In the genomic region with DNA sequence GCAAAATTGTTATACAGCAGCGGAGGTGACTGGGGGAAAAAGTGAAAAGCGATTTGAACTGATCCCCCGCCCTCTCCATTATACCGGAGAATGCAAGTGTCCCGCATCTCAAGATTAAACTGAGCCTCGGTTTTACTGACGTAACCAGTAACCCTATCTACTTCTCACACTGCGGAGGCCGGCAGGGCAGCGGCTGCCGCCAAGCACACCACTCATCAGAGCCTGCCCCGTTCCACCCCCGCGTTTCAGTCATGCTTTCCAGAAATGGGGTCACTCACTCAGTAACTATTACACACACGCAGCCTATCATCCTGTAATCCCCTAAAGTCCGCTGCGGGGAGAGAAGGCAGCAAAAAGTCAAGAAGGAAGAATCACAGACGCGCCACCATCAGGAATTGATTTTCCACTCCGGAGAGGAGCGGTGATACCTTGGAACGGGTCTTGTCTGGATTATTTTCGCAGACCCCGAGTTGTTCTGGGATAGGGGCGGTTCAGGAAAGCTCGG, we compare ENCODE assay signal across 1 cellular context.
A peak's percentile ranks its signal among the peaks of the same experiment; 100 is the strongest.
TF ChIP-seq lines count a peak whose summit lies in the region.

No MANE protein-coding gene starts in this region.

TF ChIP-seq in HepG2, 621 proteins besides CTCF, POLR2A, EP300 and RAD21 (continued from another document and continues in another):
- TF ChIP-seq SPEN (CRISPR knock-in tag; IDR thresholded peaks at IDR 0.05; ENCODE audit: low read depth) (no peak), RELA (CRISPR knock-in tag; IDR thresholded peaks at IDR 0.05) (no peak), ZNF644 (CRISPR knock-in tag; IDR thresholded peaks at IDR 0.05; ENCODE audit: low read depth) (no peak), ZNF607 (CRISPR knock-in tag; IDR thresholded peaks at IDR 0.05; ENCODE audit: borderline replicate concordance) (no peak), ZKSCAN8 (CRISPR knock-in tag; IDR thresholded peaks at IDR 0.05; ENCODE audit: borderline replicate concordance) (no peak), TBL1XR1 (IDR thresholded peaks at IDR 0.05; ENCODE audit: borderline replicate concordance, low read length, partially characterized antibody) (no peak), SP2 (CRISPR knock-in tag; IDR thresholded peaks at IDR 0.05) (no peak), EEA1 (CRISPR knock-in tag; IDR thresholded peaks at IDR 0.05; ENCODE audit: borderline replicate concordance) (no peak), GABPB1 (CRISPR knock-in tag; IDR thresholded peaks at IDR 0.05) (no peak), XBP1 (CRISPR knock-in tag; IDR thresholded peaks at IDR 0.05) (no peak), SIN3A (IDR thresholded peaks at IDR 0.05; ENCODE audit: borderline replicate concordance, low read depth, low read length) (no peak), NCOR1 (IDR thresholded peaks at IDR 0.05; ENCODE audit: borderline replicate concordance, low read length) (no peak), TOE1 (CRISPR knock-in tag; IDR thresholded peaks at IDR 0.05) (no peak), ZNF672 (CRISPR knock-in tag; IDR thresholded peaks at IDR 0.05) (no peak), ZNF33A (CRISPR knock-in tag; IDR thresholded peaks at IDR 0.05; ENCODE audit: borderline replicate concordance) (no peak), PTBP1 (IDR thresholded peaks at IDR 0.05; ENCODE audit: low read depth, low read length, poor library complexity, severe bottlenecking) (no peak), IRF2 (CRISPR knock-in tag; IDR thresholded peaks at IDR 0.05) (no peak), ZNF75D (CRISPR knock-in tag; IDR thresholded peaks at IDR 0.05; ENCODE audit: borderline replicate concordance) (no peak), ZNF724P (CRISPR knock-in tag; IDR thresholded peaks at IDR 0.05; ENCODE audit: borderline replicate concordance) (no peak), NR2F6 (IDR thresholded peaks at IDR 0.05) (no peak), NR2F6 (CRISPR knock-in tag; IDR thresholded peaks at IDR 0.05) (no peak), ZNF562 (CRISPR knock-in tag; IDR thresholded peaks at IDR 0.05; ENCODE audit: borderline replicate concordance) (no peak), ZNF484 (CRISPR knock-in tag; IDR thresholded peaks at IDR 0.05; ENCODE audit: borderline replicate concordance, low read depth) (no peak), REL (CRISPR knock-in tag; conservative IDR thresholded peaks at IDR 0.05) (no peak), WIZ (CRISPR knock-in tag; IDR thresholded peaks at IDR 0.05) (no peak), ZNF33B (CRISPR knock-in tag; IDR thresholded peaks at IDR 0.05) (no peak), SIX1 (CRISPR knock-in tag; IDR thresholded peaks at IDR 0.05; ENCODE audit: borderline replicate concordance) (no peak), ZNF292 (CRISPR knock-in tag; IDR thresholded peaks at IDR 0.05; ENCODE audit: borderline replicate concordance, low read depth) (no peak), ZNF431 (CRISPR knock-in tag; IDR thresholded peaks at IDR 0.05; ENCODE audit: borderline replicate concordance, low read depth) (no peak), DR1 (CRISPR knock-in tag; IDR thresholded peaks at IDR 0.05) (no peak), HOXA3 (CRISPR knock-in tag; IDR thresholded peaks at IDR 0.05) (no peak), KAT7 (CRISPR knock-in tag; IDR thresholded peaks at IDR 0.05; ENCODE audit: borderline replicate concordance) (0 out of 2 replicates have a peak, but pooled peaks have one; percentile 60), ZFYVE20 (CRISPR knock-in tag; IDR thresholded peaks at IDR 0.05; ENCODE audit: borderline replicate concordance, low read depth) (no peak), ZBTB7A (CRISPR knock-in tag; IDR thresholded peaks at IDR 0.05) (no peak), ZMAT3 (CRISPR knock-in tag; conservative IDR thresholded peaks at IDR 0.05) (no peak), MED8 (CRISPR knock-in tag; IDR thresholded peaks at IDR 0.05; ENCODE audit: insufficient replicate concordance) (no peak)
- TF ChIP-seq, protein P1, sequence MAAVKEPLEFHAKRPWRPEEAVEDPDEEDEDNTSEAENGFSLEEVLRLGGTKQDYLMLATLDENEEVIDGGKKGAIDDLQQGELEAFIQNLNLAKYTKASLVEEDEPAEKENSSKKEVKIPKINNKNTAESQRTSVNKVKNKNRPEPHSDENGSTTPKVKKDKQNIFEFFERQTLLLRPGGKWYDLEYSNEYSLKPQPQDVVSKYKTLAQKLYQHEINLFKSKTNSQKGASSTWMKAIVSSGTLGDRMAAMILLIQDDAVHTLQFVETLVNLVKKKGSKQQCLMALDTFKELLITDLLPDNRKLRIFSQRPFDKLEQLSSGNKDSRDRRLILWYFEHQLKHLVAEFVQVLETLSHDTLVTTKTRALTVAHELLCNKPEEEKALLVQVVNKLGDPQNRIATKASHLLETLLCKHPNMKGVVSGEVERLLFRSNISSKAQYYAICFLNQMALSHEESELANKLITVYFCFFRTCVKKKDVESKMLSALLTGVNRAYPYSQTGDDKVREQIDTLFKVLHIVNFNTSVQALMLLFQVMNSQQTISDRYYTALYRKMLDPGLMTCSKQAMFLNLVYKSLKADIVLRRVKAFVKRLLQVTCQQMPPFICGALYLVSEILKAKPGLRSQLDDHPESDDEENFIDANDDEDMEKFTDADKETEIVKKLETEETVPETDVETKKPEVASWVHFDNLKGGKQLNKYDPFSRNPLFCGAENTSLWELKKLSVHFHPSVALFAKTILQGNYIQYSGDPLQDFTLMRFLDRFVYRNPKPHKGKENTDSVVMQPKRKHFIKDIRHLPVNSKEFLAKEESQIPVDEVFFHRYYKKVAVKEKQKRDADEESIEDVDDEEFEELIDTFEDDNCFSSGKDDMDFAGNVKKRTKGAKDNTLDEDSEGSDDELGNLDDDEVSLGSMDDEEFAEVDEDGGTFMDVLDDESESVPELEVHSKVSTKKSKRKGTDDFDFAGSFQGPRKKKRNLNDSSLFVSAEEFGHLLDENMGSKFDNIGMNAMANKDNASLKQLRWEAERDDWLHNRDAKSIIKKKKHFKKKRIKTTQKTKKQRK (IDR thresholded peaks at IDR 0.05; ENCODE audit: low read length), result no peak
- TF ChIP-seq, protein P2, sequence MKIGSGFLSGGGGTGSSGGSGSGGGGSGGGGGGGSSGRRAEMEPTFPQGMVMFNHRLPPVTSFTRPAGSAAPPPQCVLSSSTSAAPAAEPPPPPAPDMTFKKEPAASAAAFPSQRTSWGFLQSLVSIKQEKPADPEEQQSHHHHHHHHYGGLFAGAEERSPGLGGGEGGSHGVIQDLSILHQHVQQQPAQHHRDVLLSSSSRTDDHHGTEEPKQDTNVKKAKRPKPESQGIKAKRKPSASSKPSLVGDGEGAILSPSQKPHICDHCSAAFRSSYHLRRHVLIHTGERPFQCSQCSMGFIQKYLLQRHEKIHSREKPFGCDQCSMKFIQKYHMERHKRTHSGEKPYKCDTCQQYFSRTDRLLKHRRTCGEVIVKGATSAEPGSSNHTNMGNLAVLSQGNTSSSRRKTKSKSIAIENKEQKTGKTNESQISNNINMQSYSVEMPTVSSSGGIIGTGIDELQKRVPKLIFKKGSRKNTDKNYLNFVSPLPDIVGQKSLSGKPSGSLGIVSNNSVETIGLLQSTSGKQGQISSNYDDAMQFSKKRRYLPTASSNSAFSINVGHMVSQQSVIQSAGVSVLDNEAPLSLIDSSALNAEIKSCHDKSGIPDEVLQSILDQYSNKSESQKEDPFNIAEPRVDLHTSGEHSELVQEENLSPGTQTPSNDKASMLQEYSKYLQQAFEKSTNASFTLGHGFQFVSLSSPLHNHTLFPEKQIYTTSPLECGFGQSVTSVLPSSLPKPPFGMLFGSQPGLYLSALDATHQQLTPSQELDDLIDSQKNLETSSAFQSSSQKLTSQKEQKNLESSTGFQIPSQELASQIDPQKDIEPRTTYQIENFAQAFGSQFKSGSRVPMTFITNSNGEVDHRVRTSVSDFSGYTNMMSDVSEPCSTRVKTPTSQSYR (CRISPR knock-in tag; IDR thresholded peaks at IDR 0.05; ENCODE audit: borderline replicate concordance), result no peak
- TF ChIP-seq, protein P3, sequence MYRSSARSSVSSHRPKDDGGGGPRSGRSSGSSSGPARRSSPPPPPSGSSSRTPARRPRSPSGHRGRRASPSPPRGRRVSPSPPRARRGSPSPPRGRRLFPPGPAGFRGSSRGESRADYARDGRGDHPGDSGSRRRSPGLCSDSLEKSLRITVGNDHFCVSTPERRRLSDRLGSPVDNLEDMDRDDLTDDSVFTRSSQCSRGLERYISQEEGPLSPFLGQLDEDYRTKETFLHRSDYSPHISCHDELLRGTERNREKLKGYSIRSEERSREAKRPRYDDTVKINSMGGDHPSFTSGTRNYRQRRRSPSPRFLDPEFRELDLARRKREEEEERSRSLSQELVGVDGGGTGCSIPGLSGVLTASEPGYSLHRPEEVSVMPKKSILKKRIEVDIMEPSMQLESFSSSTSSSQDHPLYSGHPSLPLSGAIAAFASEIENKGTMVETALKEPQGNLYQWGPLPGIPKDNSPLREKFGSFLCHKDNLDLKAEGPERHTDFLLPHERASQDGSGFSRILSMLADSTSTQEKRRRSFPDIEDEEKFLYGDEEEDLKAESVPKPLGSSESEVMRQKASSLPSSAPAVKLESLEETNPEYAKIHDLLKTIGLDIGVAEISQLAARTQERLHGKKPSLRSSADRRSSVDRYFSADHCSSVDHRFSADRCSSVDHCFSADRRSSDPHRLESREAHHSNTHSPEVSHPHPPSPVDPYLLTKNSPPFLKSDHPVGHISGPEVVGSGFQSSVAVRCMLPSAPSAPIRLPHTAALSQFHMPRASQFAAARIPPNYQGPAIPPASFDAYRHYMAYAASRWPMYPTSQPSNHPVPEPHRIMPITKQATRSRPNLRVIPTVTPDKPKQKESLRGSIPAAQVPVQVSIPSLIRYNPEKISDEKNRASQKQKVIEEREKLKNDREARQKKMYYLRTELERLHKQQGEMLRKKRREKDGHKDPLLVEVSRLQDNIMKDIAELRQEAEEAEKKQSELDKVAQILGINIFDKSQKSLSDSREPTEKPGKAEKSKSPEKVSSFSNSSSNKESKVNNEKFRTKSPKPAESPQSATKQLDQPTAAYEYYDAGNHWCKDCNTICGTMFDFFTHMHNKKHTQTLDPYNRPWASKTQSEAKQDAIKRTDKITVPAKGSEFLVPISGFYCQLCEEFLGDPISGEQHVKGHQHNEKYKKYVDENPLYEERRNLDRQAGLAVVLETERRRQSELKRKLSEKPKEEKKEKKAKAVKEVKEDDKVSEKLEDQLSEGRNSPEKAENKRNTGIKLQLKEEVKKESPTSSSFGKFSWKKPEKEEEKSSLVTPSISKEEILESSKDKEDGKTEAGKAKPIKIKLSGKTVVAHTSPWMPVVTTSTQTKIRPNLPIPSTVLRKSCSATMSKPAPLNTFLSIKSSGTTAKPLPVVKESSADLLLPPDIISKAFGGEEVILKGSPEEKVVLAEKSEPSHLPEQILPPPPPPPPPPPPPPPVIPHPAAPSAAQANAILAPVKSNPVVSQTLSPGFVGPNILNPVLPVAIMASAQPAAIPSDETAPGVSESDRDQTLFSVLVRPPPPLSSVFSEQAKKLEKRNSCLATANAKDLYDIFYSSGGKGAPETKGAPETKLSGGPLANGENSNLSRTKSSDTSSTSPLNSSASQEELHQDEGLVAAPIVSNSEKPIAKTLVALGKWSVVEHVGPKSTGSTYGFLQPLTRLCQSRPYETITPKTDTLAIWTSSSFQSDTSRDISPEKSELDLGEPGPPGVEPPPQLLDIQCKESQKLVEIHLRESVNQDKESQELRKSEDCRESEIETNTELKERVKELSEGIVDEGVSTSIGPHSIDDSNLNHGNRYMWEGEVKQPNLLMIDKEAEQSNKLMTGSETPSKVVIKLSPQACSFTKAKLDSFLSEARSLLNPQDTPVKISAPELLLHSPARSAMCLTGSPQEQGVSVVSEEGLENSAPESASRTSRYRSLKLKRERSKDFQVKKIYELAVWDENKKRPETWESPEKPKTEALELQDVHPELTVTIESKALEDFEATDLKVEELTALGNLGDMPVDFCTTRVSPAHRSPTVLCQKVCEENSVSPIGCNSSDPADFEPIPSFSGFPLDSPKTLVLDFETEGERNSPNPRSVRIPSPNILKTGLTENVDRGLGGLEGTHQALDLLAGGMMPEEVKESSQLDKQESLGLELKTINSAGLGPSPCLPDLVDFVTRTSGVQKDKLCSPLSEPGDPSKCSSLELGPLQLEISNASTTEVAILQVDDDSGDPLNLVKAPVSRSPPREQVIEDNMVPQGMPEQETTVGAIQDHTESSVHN (CRISPR knock-in tag; IDR thresholded peaks at IDR 0.05), result no peak
- TF ChIP-seq, protein P4, sequence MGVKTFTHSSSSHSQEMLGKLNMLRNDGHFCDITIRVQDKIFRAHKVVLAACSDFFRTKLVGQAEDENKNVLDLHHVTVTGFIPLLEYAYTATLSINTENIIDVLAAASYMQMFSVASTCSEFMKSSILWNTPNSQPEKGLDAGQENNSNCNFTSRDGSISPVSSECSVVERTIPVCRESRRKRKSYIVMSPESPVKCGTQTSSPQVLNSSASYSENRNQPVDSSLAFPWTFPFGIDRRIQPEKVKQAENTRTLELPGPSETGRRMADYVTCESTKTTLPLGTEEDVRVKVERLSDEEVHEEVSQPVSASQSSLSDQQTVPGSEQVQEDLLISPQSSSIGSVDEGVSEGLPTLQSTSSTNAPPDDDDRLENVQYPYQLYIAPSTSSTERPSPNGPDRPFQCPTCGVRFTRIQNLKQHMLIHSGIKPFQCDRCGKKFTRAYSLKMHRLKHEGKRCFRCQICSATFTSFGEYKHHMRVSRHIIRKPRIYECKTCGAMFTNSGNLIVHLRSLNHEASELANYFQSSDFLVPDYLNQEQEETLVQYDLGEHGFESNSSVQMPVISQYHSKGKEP (CRISPR knock-in tag; IDR thresholded peaks at IDR 0.05), result no peak
- TF ChIP-seq, protein P5, sequence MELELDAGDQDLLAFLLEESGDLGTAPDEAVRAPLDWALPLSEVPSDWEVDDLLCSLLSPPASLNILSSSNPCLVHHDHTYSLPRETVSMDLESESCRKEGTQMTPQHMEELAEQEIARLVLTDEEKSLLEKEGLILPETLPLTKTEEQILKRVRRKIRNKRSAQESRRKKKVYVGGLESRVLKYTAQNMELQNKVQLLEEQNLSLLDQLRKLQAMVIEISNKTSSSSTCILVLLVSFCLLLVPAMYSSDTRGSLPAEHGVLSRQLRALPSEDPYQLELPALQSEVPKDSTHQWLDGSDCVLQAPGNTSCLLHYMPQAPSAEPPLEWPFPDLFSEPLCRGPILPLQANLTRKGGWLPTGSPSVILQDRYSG (CRISPR knock-in tag; IDR thresholded peaks at IDR 0.05), result no peak
- TF ChIP-seq, protein P6, sequence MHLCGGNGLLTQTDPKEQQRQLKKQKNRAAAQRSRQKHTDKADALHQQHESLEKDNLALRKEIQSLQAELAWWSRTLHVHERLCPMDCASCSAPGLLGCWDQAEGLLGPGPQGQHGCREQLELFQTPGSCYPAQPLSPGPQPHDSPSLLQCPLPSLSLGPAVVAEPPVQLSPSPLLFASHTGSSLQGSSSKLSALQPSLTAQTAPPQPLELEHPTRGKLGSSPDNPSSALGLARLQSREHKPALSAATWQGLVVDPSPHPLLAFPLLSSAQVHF (CRISPR knock-in tag; IDR thresholded peaks at IDR 0.05), result no peak
- TF ChIP-seq, protein P7, sequence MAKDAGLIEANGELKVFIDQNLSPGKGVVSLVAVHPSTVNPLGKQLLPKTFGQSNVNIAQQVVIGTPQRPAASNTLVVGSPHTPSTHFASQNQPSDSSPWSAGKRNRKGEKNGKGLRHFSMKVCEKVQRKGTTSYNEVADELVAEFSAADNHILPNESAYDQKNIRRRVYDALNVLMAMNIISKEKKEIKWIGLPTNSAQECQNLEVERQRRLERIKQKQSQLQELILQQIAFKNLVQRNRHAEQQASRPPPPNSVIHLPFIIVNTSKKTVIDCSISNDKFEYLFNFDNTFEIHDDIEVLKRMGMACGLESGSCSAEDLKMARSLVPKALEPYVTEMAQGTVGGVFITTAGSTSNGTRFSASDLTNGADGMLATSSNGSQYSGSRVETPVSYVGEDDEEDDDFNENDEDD (CRISPR knock-in tag; IDR thresholded peaks at IDR 0.05; ENCODE audit: borderline replicate concordance), result no peak
- TF ChIP-seq, protein P8, sequence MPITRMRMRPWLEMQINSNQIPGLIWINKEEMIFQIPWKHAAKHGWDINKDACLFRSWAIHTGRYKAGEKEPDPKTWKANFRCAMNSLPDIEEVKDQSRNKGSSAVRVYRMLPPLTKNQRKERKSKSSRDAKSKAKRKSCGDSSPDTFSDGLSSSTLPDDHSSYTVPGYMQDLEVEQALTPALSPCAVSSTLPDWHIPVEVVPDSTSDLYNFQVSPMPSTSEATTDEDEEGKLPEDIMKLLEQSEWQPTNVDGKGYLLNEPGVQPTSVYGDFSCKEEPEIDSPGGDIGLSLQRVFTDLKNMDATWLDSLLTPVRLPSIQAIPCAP (CRISPR knock-in tag; IDR thresholded peaks at IDR 0.05; ENCODE audit: low read depth), result no peak
